ENCODE assay signal across 9 cellular contexts in genomic region chr4:79877511-79877910, GRCh38.
"Had no signal": no experiment of that assay in that cellular context is flagged by ENCODE, and none has a peak within 500 bp of the region (broad histone marks: within the 10 kb centered on the region; RNA-seq: fewer than 3 reads in every experiment).

No MANE protein-coding gene starts in this region.

- H3K4me1 Mint-ChIP-seq: GM23338, H9 had no signal

- H3K27ac ChIP-seq: GM23248 had no signal

- H3K4me2 ChIP-seq: GM23338 had no signal

- H3K36me3 ChIP-seq: HAP-1 had no signal

- H3K27ac Mint-ChIP-seq: GM23338, H9, HFFc6 had no signal

- ATAC-seq: GM23338, HCT116 had no signal

- H3K9ac ChIP-seq: GM23248 had no signal

- DNase-seq: GM23248, GOT3, H7, H9, HCEC 1CT, HFFc6 had no signal

- H3K4me3 ChIP-seq: GM23248, GM23338, HAP-1 had no signal

- H3K4me1 ChIP-seq: HAP-1 had no signal

- H3K4me3 Mint-ChIP-seq: GM23338, H9, HFFc6 had no signal

- H2AFZ ChIP-seq: GM23248, GM23338 had no signal
